ENCODE assay signal across 7 cellular contexts in genomic region chr4:18670034-18670433, GRCh38.
"Had no signal": no experiment of that assay in that cellular context is flagged by ENCODE, and none has a peak within 500 bp of the region (broad histone marks: within the 10 kb centered on the region; RNA-seq: fewer than 3 reads in every experiment).

No MANE protein-coding gene starts in this region.

- DNase-seq: GDM1, GF-D8 had no signal

- FAIRE-seq: G401.6, GM12878, GM12891, GM12892, GM18507 had no signal

- H3K4me3 ChIP-seq: GM12878 had no signal

- ATAC-seq: GM12878 had no signal
